Comparison of ENCODE assay signal across 10 cellular contexts in the genomic region with DNA sequence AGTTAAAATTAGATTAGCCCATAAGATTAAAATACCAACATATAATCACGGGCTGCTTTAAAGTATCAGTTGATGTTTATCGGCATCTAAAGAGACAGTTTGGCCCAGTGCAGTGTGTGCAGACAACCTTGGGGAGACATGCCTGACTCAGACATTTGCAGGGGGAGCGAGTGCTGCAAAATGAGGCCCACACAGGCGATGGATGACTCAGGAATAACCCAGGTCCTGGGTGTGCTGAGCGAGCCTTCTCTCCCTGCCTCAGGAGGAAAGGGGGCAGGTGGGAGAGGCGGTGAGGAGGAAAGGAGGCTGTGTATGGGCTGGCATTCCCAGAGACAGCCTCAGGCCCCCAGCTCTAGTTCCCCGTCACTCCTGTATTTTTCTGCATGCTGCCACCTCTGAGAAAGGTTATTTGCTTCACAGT. TPM values are rescaled to one million over a fixed set of nuclear protein-coding genes. Genes with fewer than 3 reads are reported as not detected.
DNase-seq lines count a peak whose midpoint lies in the region; ATAC-seq and TF ChIP-seq lines count a peak whose summit lies in the region.
"Had no signal": no experiment of that assay in that cellular context is flagged by ENCODE, and none has a peak within 500 bp of the region (broad histone marks: within the 10 kb centered on the region; RNA-seq: fewer than 3 reads in every experiment).

No MANE protein-coding gene starts in this region.

- TF ChIP-seq EP300 in gastroesophageal sphincter (IDR thresholded peaks at IDR 0.05): no peak

- H3K27me3 ChIP-seq in SJCRH30 (no peaks in the 10 kb centered on the region), gastroesophageal sphincter (no peaks in the 10 kb centered on the region)

- H3K4me3 ChIP-seq in SJCRH30 (no peak overlapping the region), gastroesophageal sphincter (no peak overlapping the region)
- H3K4me3 ChIP-seq: mucosa of descending colon had no signal

- no peak for TF ChIP-seq POLR2A in gastroesophageal sphincter (IDR thresholded peaks at IDR 0.05)

- H3K4me1 ChIP-seq in SJCRH30 (peaks cover 14% of the 10 kb centered on the region), gastroesophageal sphincter (peaks cover 0 to 82% (median 14%) of the 10 kb centered on the region in 3 donors)

- H3K27ac ChIP-seq in SJCRH30 (peak overlapping the region; percentile 76), gastroesophageal sphincter (peak overlapping the region in 3 of 4 donors; percentile 40 to 69 (median 64))

- peak; percentile 68 for ATAC-seq in gastroesophageal sphincter

- DNase-seq in EL: peak; percentile 89
- DNase-seq in SJCRH30: peak; percentile 75 to 79
- DNase-seq in renal cortical epithelial cell (ENCODE audit: low read depth): peak; percentile 82
- DNase-seq in NCI-H128 (lab: John Stamatoyannopoulos, UW; ENCODE audit: unreplicated experiment): no peak
- no peak for DNase-seq in GM19240 (ENCODE audit: insufficient read length, low spot score)
- DNase-seq in NCI-H446 (lab: John Stamatoyannopoulos, UW): no peak
- DNase-seq in SIG-M5 treated with dmso at 0.1 percent for 504 hours (lab: John Stamatoyannopoulos, UW; ENCODE audit: unreplicated experiment): no peak
- DNase-seq: activated CD8-positive, alpha-beta memory T cell treated with anti-CD3 and anti-CD28 coated beads, Interleukin-2, amount 50 U/mL, for 48 hours had no signal

- 36 to 67% methylated on average over 4 of the region's 7 CpGs for WGBS in gastroesophageal sphincter (ENCODE audit: low coverage in 1 of 2), 2 donors

- H3K36me3 ChIP-seq in SJCRH30 (no peaks in the 10 kb centered on the region; the same call in none of the 2 replicates), gastroesophageal sphincter (no peaks in the 10 kb centered on the region)

- H3K9me3 ChIP-seq in SJCRH30 (replicated peaks) (no peaks in the 10 kb centered on the region), gastroesophageal sphincter (no peaks in the 10 kb centered on the region)
- H3K9me3 ChIP-seq: mucosa of descending colon had no signal

- no peak for TF ChIP-seq CTCF in gastroesophageal sphincter (IDR thresholded peaks at IDR 0.05)

RNA-seq across cellular contexts. Expression of gene SLC9A1, which starts 9.0 kb away (rescaled TPM):
- 7.4 and 8.4 TPM in 2 replicates for total RNA-seq in SJCRH30 (2014; rRNA removed; shearing (Covaris generic))
- total RNA-seq in gastroesophageal sphincter (10 to 100 TPM in 3 of 4 donors, 1 to 10 TPM in 1; 7.2 to 27.8 (median 17.1) TPM), renal cortical epithelial cell (2.8 and 20.5 TPM in 2 replicates)

Comparison
In these comparisons a context has a peak if more than half of its experiments do, and no peak if none do; other contexts are left out.
1. DNase-seq: peak in EL (single experiment), SJCRH30 (2 of 2) and renal cortical epithelial cell (single experiment); none in NCI-H128 (single experiment), GM19240 (single experiment), NCI-H446 (0 of 2) and SIG-M5 treated with dmso at 0.1 percent for 504 hours (single experiment).